ENCODE assay signal across 17 cellular contexts in the genomic region with DNA sequence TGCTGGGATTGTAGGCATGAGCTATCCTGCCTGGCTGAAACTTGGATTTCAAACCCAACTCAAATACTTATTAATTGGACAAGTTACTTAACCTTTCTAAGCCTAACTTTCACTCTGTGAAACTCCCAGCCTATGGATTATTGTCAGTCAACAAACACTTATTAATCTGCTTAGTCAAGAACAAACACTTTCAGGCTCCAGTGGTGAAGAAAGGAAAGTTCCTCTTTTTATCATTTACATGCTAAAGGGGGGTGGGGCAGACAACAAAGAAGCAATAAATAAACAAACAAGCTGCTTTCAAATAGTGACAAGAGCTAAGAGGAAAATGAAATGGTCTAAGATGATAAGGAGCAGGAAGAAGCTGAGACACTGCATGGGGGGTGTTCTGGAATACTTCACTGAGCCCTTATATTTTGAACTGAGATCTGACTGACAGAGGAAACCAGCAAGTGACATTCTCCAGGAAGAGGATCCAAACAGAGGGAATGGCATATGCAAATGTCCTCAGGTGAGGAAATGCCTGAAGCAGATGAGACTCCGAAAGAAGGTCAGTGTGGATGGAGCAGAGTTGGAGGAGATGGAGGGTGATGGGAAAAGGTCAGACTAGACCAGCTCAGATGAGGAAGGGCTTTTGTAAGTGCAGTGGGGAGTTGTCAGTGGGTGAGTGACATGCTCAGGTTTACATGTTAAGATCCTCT.
"Had no signal": no experiment of that assay in that cellular context is flagged by ENCODE, and none has a peak within 500 bp of the region (broad histone marks: within the 10 kb centered on the region; RNA-seq: fewer than 3 reads in every experiment).

No MANE protein-coding gene starts in this region.

- H3K36me3 ChIP-seq: ovary had no signal

- H3K9me3 ChIP-seq: esophagus muscularis mucosa, left ventricle myocardium inferior, ovary had no signal

- H3K4me1 ChIP-seq: esophagus muscularis mucosa, left ventricle myocardium inferior had no signal

- H3K4me3 ChIP-seq: esophagus muscularis mucosa, left ventricle myocardium inferior, ovary had no signal

- DNase-seq: activated CD4-positive, alpha-beta T cell treated with anti-CD3 and anti-CD28 coated beads, Interleukin-2, amount 50 U/mL, for 1 hour; activated CD8-positive, alpha-beta memory T cell treated with anti-CD3 and anti-CD28 coated beads, Interleukin-2, amount 10 ng/mL, durations not matched to agents 7 days and 5 days; activated gamma-delta T cell; activated naive CD8-positive, alpha-beta T cell treated with anti-CD3 and anti-CD28 coated beads for 36 hours; activated T-cell treated with anti-CD3 and anti-CD28 coated beads, Interleukin-2, amount 50 U/mL, for 4 hours; brain microvascular endothelial cell; cerebellar nuclear complex; dermis blood vessel endothelial cell; glutamatergic neuron; left ventricle myocardium inferior; mesenchymal stem cell; ovary; stimulated activated CD4-positive, alpha-beta T cell treated with anti-CD3 and anti-CD28 coated beads, Interleukin-12 subunit alpha, Interleukin-12 subunit beta, amount 100 ng/mL, for 4 hours; stimulated activated naive CD4-positive, alpha-beta T cell treated with Interleukin-2 at 50 U/mL for 16 hours; T-cell; T1000 had no signal

- H3K27me3 ChIP-seq: brain microvascular endothelial cell, esophagus muscularis mucosa, ovary had no signal

- H3K27ac ChIP-seq: brain microvascular endothelial cell, esophagus muscularis mucosa, left ventricle myocardium inferior, ovary had no signal
